In genomic region chr2:151658081-151658480, GRCh38 we compare ENCODE assay signal across 26 cellular contexts.
DNase-seq lines count a peak whose midpoint lies in the region; ATAC-seq, FAIRE-seq and TF ChIP-seq lines count a peak whose summit lies in the region.
"Had no signal": no experiment of that assay in that cellular context is flagged by ENCODE, and none has a peak within 500 bp of the region (broad histone marks: within the 10 kb centered on the region; RNA-seq: fewer than 3 reads in every experiment).

No MANE protein-coding gene starts in this region.

- H3K14ac ChIP-seq in mesenchymal stem cell (ENCODE audit: low read length in 2 of 2), result no peak overlapping the region

- POLR2A ChIA-PET in K562 (lab: Yijun Ruan, JAX), result interaction anchor here (1.6 to 1.9 kb wide), 2 partner anchors 12 to 15 kb away, joined by 4 to 7 read pairs; no protein-coding TSS in a partner anchor

- TF ChIP-seq EP300 in K562 (IDR thresholded peaks at IDR 0.05; ENCODE audit: low read length), result no peak

- no peak overlapping the region for H3K9ac ChIP-seq in OCI-LY3 (ENCODE audit: low read length)
- H3K9ac ChIP-seq in K562 (ENCODE audit: insufficient read depth in 1 of 2, low read depth in 2 of 2, low read length in 2 of 2), result no peak overlapping the region
- peak overlapping the region; percentile 59 for H3K9ac ChIP-seq in mesenchymal stem cell (ENCODE audit: low read length)
- H3K9ac ChIP-seq: BLaER1 treated with 17β-estradiol and CSF1 and Interleukin-3, amounts not matched to agents 10 nM and 100 nM had no signal

- TF ChIP-seq CTCF in OCI-LY3 (IDR thresholded peaks at IDR 0.05; ENCODE audit: low read depth, low read length), result no peak
- no peak for TF ChIP-seq CTCF in K562 (IDR thresholded peaks at IDR 0.05 in 2 of 3, conservative IDR thresholded peaks at IDR 0.05 in 1 of 3; ENCODE audit: insufficient read depth in 2 of 3, low read depth in 1 of 3, low read length in 3 of 3)
- TF ChIP-seq CTCF in gastrocnemius medialis (IDR thresholded peaks at IDR 0.05 in 4 of 5, conservative IDR thresholded peaks at IDR 0.05 in 1 of 5), result no peak

- H3K4me2 ChIP-seq in OCI-LY3 (ENCODE audit: low read length), result peak overlapping the region; percentile 12; the same call in 1 of the 2 replicates
- H3K4me2 ChIP-seq in K562 (ENCODE audit: insufficient read depth, low read length), result no peak overlapping the region
- H3K4me2 ChIP-seq in mesenchymal stem cell (ENCODE audit: low read length, poor library complexity, severe bottlenecking), result no peak overlapping the region
- H3K4me2 ChIP-seq: A549; BLaER1 treated with 17β-estradiol and CSF1 and Interleukin-3, amounts not matched to agents 10 nM and 100 nM had no signal

- no peak for TF ChIP-seq POLR2A in K562 (conservative IDR thresholded peaks at IDR 0.05)
- no peak for TF ChIP-seq POLR2A in gastrocnemius medialis (IDR thresholded peaks at IDR 0.05)

- H3K18ac ChIP-seq in mesenchymal stem cell (ENCODE audit: low read depth in 1 of 2, low read length in 2 of 2), result no peak overlapping the region

- no peak overlapping the region for H3K23ac ChIP-seq in mesenchymal stem cell (ENCODE audit: low read length in 2 of 2)

- H4K91ac ChIP-seq in mesenchymal stem cell (ENCODE audit: low read length), result no peak overlapping the region

- CTCF ChIA-PET in K562 (lab: Yijun Ruan, JAX; ENCODE audit: low intra/inter-chr PET ratio), result no interaction called here

- no peak for DNase-seq in K562 (ENCODE audit: extremely low read depth in 1 of 4, low spot score in 3 of 4)
- DNase-seq in mesenchymal stem cell, result no peak
- DNase-seq in gastrocnemius medialis, result no peak
- DNase-seq in NCI-H128 (lab: John Stamatoyannopoulos, UW; ENCODE audit: unreplicated experiment), result no peak
- no peak for DNase-seq in CD1c-positive myeloid dendritic cell (ENCODE audit: extremely low spot score)
- DNase-seq: AML-193; CD4-positive, alpha-beta memory T cell; CD4-positive, CD25-positive, alpha-beta regulatory T cell; CD8-positive, alpha-beta memory T cell; COR-L47; DMS 273 treated with DMSO at 0.1 percent for 48 hours; DMS153; DMS53; DMS79; DND-41; EL; GDM1 had no signal

- H3K9me3 ChIP-seq in OCI-LY3 (ENCODE audit: insufficient read depth, low read length) (no peaks in the 10 kb centered on the region), K562 (replicated peaks; ENCODE audit: control insufficient read depth, insufficient read depth, low read depth, low read length) (no peaks in the 10 kb centered on the region), mesenchymal stem cell (ENCODE audit: control insufficient read depth, low read length) (no peaks in the 10 kb centered on the region), gastrocnemius medialis (no peaks in the 10 kb centered on the region)
- H3K9me3 ChIP-seq: A549; BLaER1 treated with 17β-estradiol and CSF1 and Interleukin-3, amounts not matched to agents 10 nM and 100 nM had no signal

- no peak overlapping the region for H2BK15ac ChIP-seq in mesenchymal stem cell (ENCODE audit: low read depth, poor library complexity, severe bottlenecking)

- H3K79me2 ChIP-seq in OCI-LY3 (ENCODE audit: low read length) (no peaks in the 10 kb centered on the region), K562 (ENCODE audit: control insufficient read depth, insufficient read depth, low read length) (no peaks in the 10 kb centered on the region)

- H2AFZ ChIP-seq in OCI-LY3 (ENCODE audit: low read depth, low read length), result no peak overlapping the region
- peak overlapping the region; percentile 57 for H2AFZ ChIP-seq in K562 (ENCODE audit: low read depth, low read length)
- no peak overlapping the region for H2AFZ ChIP-seq in mesenchymal stem cell (ENCODE audit: low read depth, low read length)

- BruUV-seq in K562 (replicated peaks; lab: Mats Ljungman, UMichigan), result no TSS peak

- H3K4me3 ChIP-seq in OCI-LY3 (ENCODE audit: low read length), result no peak overlapping the region
- no peak overlapping the region for H3K4me3 ChIP-seq in K562
- H3K4me3 ChIP-seq in mesenchymal stem cell (ENCODE audit: insufficient read depth in 1 of 2, low read depth in 1 of 2, low read length in 2 of 2), result no peak overlapping the region
- no peak overlapping the region for H3K4me3 ChIP-seq in gastrocnemius medialis
- H3K4me3 ChIP-seq: A549; BLaER1 treated with 17β-estradiol and CSF1 and Interleukin-3, amounts not matched to agents 10 nM and 100 nM; GM12878 had no signal

- H2BK5ac ChIP-seq in mesenchymal stem cell (ENCODE audit: low read depth, low read length, poor library complexity, severe bottlenecking), result no peak overlapping the region

- intact Hi-C loops in K562 (cut with micrococcal nuclease) (no loop called here), gastrocnemius medialis (cut with DNase I; ENCODE audit: low total_unique reads) (no loop called here)

- WGBS in K562 (ENCODE audit: insufficient coverage, low coverage, missing lambda C conversion rate), result 36% methylated on average over 2 of the region's 2 CpGs
- 75% methylated on average over 1 of the region's 2 CpGs for WGBS in mesenchymal stem cell

- in situ Hi-C loops in K562 (cut with MboI), result no loop called here
- in situ Hi-C loops in gastrocnemius medialis (cut with MboI; ENCODE audit: low sequenced_read_pairs in 4 of 4), result no loop called here

- H3K9me1 ChIP-seq in K562 (ENCODE audit: control insufficient read depth, insufficient read depth, low read length), result no peaks in the 10 kb centered on the region

- H2BK12ac ChIP-seq in mesenchymal stem cell (ENCODE audit: low read length in 2 of 2), result no peak overlapping the region

- no peaks in the 10 kb centered on the region for H3K36me3 ChIP-seq in OCI-LY3 (replicated peaks; ENCODE audit: low read depth, low read length)
- no peaks in the 10 kb centered on the region for H3K36me3 ChIP-seq in K562 (ENCODE audit: control insufficient read depth, insufficient read depth, low read length)
- H3K36me3 ChIP-seq in mesenchymal stem cell (ENCODE audit: control insufficient read depth in 1 of 2, insufficient read depth in 2 of 2, low read depth in 1 of 2, low read length in 2 of 2), result no peaks in the 10 kb centered on the region
- peaks cover 9 to 98% of the 10 kb centered on the region in 2 donors for H3K36me3 ChIP-seq in gastrocnemius medialis
- H3K36me3 ChIP-seq: BLaER1 treated with 17β-estradiol and CSF1 and Interleukin-3, amounts not matched to agents 10 nM and 100 nM had no signal

- H3K4me1 ChIP-seq in OCI-LY3 (ENCODE audit: low read length) (peaks cover 14% of the 10 kb centered on the region), K562 (replicated peaks in 1 of 2; ENCODE audit: control insufficient read depth in 2 of 2, insufficient read depth in 2 of 2, low read length in 2 of 2) (peaks cover 0 to 12% of the 10 kb centered on the region in 2 experiments; a peak in 3 of 5 replicates), mesenchymal stem cell (ENCODE audit: control insufficient read depth, insufficient read depth, low read depth, low read length) (no peaks in the 10 kb centered on the region), gastrocnemius medialis (peaks cover 15 to 28% of the 10 kb centered on the region in 2 donors)
- H3K4me1 ChIP-seq: A549; BLaER1 treated with 17β-estradiol and CSF1 and Interleukin-3, amounts not matched to agents 10 nM and 100 nM had no signal

- H2AK5ac ChIP-seq in mesenchymal stem cell (ENCODE audit: low read length, severe bottlenecking), result no peak overlapping the region

- no peak overlapping the region for H2BK120ac ChIP-seq in mesenchymal stem cell (ENCODE audit: low read depth, low read length)

- ATAC-seq in K562 (no peak), gastrocnemius medialis (no peak), HG02623 (IDR thresholded peaks at IDR 0.05; ENCODE audit: unreplicated experiment) (no peak)
- ATAC-seq: A549, GM12878 had no signal

- no peak overlapping the region for H4K8ac ChIP-seq in mesenchymal stem cell (ENCODE audit: low read length)

- no peak for TF ChIP-seq RAD21 in K562 (CRISPR knock-in tag; conservative IDR thresholded peaks at IDR 0.05 in 1 of 2, IDR thresholded peaks at IDR 0.05 in 1 of 2)

- H3K79me1 ChIP-seq in mesenchymal stem cell (replicated peaks; ENCODE audit: low read length, poor library complexity, severe bottlenecking), result no peaks in the 10 kb centered on the region

- H3K27ac ChIP-seq in OCI-LY3 (ENCODE audit: low read length) (no peak overlapping the region), K562 (ENCODE audit: extremely low read depth, low read depth, low read length) (no peak overlapping the region), mesenchymal stem cell (ENCODE audit: low read length, poor library complexity, severe bottlenecking) (no peak overlapping the region), gastrocnemius medialis (peak overlapping the region in 3 of 4 donors; percentile 36 to 65 (median 51))
- H3K27ac ChIP-seq: 22Rv1; A549; BLaER1 treated with 17β-estradiol and CSF1 and Interleukin-3, amounts not matched to agents 10 nM and 100 nM; C4-2B had no signal

- H4K20me1 ChIP-seq in OCI-LY3 (ENCODE audit: insufficient read depth, low read length) (no peaks in the 10 kb centered on the region), K562 (replicated peaks; ENCODE audit: control insufficient read depth, insufficient read depth, low read length) (no peaks in the 10 kb centered on the region)
- H4K20me1 ChIP-seq: BLaER1 treated with 17β-estradiol and CSF1 and Interleukin-3, amounts not matched to agents 10 nM and 100 nM had no signal

- no peak for FAIRE-seq in K562 (lab: Jason Lieb, UNC)
- FAIRE-seq: A549, GM12878, GM12892, GM18507 had no signal

- no peak overlapping the region for H3K4ac ChIP-seq in mesenchymal stem cell (ENCODE audit: low read depth in 1 of 2, low read length in 2 of 2)

- peaks cover 28% of the 10 kb centered on the region for H3K27me3 ChIP-seq in OCI-LY3 (ENCODE audit: low read depth, low read length)
- H3K27me3 ChIP-seq in K562 (ENCODE audit: control insufficient read depth in 2 of 2, insufficient read depth in 2 of 2, low read length in 2 of 2), result no peaks in the 10 kb centered on the region
- H3K27me3 ChIP-seq in mesenchymal stem cell (ENCODE audit: control insufficient read depth in 1 of 2, insufficient read depth in 1 of 2, low read length in 2 of 2), result no peaks in the 10 kb centered on the region
- no peaks in the 10 kb centered on the region for H3K27me3 ChIP-seq in gastrocnemius medialis
- H3K27me3 ChIP-seq: BLaER1 treated with 17β-estradiol and CSF1 and Interleukin-3, amounts not matched to agents 10 nM and 100 nM had no signal

TF ChIP-seq in K562, 482 proteins besides CTCF, POLR2A, EP300 and RAD21 (continues in another document):
- TF ChIP-seq SMAD4 (CRISPR knock-in tag; conservative IDR thresholded peaks at IDR 0.05) (no peak; the same call in 1 of the 2 replicates), STAT5B (CRISPR knock-in tag; IDR thresholded peaks at IDR 0.05) (no peak), POLR2H (tag; IDR thresholded peaks at IDR 0.05; ENCODE audit: low read depth) (peak; percentile 60), ZNF282 (CRISPR knock-in tag; IDR thresholded peaks at IDR 0.05) (no peak), POU5F1 (IDR thresholded peaks at IDR 0.05; ENCODE audit: borderline replicate concordance, low read depth, low read length, partially characterized antibody) (no peak), ZNF347 (CRISPR knock-in tag; IDR thresholded peaks at IDR 0.05; ENCODE audit: low read depth) (no peak)

Comparison
In these comparisons a context has a peak if more than half of its experiments do, and no peak if none do; other contexts are left out.
1. H3K27ac ChIP-seq: peak in gastrocnemius medialis (3 of 4); none in OCI-LY3 (single experiment), K562 (single experiment) and mesenchymal stem cell (single experiment).